ENCODE assay signal across 17 cellular contexts in genomic region chr2:201407265-201407664, GRCh38. TPM values are rescaled to one million over a fixed set of nuclear protein-coding genes. Genes with fewer than 3 reads are reported as not detected.
DNase-seq lines count a peak whose midpoint lies in the region; ATAC-seq and TF ChIP-seq lines count a peak whose summit lies in the region.
"Had no signal": no experiment of that assay in that cellular context is flagged by ENCODE, and none has a peak within 500 bp of the region (broad histone marks: within the 10 kb centered on the region; RNA-seq: fewer than 3 reads in every experiment).

No MANE protein-coding gene starts in this region.

- H3K27me3 Mint-ChIP-seq in brain, result no peaks in the 10 kb centered on the region
- H3K27me3 Mint-ChIP-seq: CD4-positive, alpha-beta memory T cell; progenitor cell of endocrine pancreas had no signal

- no peaks in the 10 kb centered on the region for H3K9me3 ChIP-seq in PC-3 (ENCODE audit: low read length)

- intact Hi-C loops in PC-3 (cut with micrococcal nuclease), result no loop called here

- H3K27ac Mint-ChIP-seq in brain, result peak overlapping the region in 3 of 5 experiments; percentile 63 to 92 (median 78)
- H3K27ac Mint-ChIP-seq: progenitor cell of endocrine pancreas had no signal

- H3K4me3 ChIP-seq in PC-3 (ENCODE audit: low read length), result no peak overlapping the region
- peak overlapping the region; percentile 45 for H3K4me3 ChIP-seq in retinal pigment epithelial cell (ENCODE audit: low read length)
- H3K4me3 ChIP-seq: PC-9 had no signal

- peaks cover 47% of the 10 kb centered on the region for H3K4me1 Mint-ChIP-seq in brain

- no peaks in the 10 kb centered on the region for H3K9me2 ChIP-seq in PC-3 (replicated peaks; ENCODE audit: low read length)

- H3K9ac ChIP-seq in PC-3 (ENCODE audit: low read length), result no peak overlapping the region

- H4K20me1 ChIP-seq in PC-3 (ENCODE audit: low read length), result no peaks in the 10 kb centered on the region

- peak overlapping the region in 3 of 5 experiments; percentile 19 to 79 (median 37) for H3K4me3 Mint-ChIP-seq in brain

- H3K4me1 ChIP-seq in PC-3 (ENCODE audit: insufficient read depth, low read length), result peaks cover 8% of the 10 kb centered on the region

- BruUV-seq in PC-3 (replicated peaks; lab: Mats Ljungman, UMichigan), result no TSS peak

- H3K36me3 ChIP-seq in PC-3 (ENCODE audit: low read depth, low read length), result no peaks in the 10 kb centered on the region

- H2AFZ ChIP-seq in PC-3 (ENCODE audit: low read length), result no peak overlapping the region

- no peaks in the 10 kb centered on the region for H3K9me3 Mint-ChIP-seq in brain
- H3K9me3 Mint-ChIP-seq: CD4-positive, alpha-beta memory T cell had no signal

- TF ChIP-seq CTCF in PC-3 (conservative IDR thresholded peaks at IDR 0.05; ENCODE audit: low read depth, low read length) (no peak), brain (conservative IDR thresholded peaks at IDR 0.05) (no peak), retinal pigment epithelial cell (conservative IDR thresholded peaks at IDR 0.05; ENCODE audit: low read depth, low read length) (no peak)

- CTCF ChIA-PET in PC-3 (lab: Charles Lee), result no interaction called here

- POLR2A ChIA-PET in PC-3 (lab: Charles Lee; ENCODE audit: unreplicated experiment), result no interaction called here

- no peaks in the 10 kb centered on the region for H3K27me3 ChIP-seq in PC-3 (ENCODE audit: low read length)

- H3K36me3 Mint-ChIP-seq in brain, result peaks cover 7% of the 10 kb centered on the region

- H3K79me2 ChIP-seq in PC-3 (ENCODE audit: low read length), result no peaks in the 10 kb centered on the region

- ATAC-seq in PC-3 (peak; percentile 50; the same call in 1 of the 2 replicates), GM19035 (IDR thresholded peaks at IDR 0.05; ENCODE audit: unreplicated experiment) (no peak), GM21381 (IDR thresholded peaks at IDR 0.05; ENCODE audit: unreplicated experiment) (no peak)

- peak; percentile 32 for DNase-seq in DMS 273 treated with DMSO at 0.1 percent for 48 hours (lab: John Stamatoyannopoulos, UW)
- no peak for DNase-seq in PC-3
- no peak for DNase-seq in retinal pigment epithelial cell (ENCODE audit: low read depth)
- no peak for DNase-seq in NCI-H2196 (lab: John Stamatoyannopoulos, UW; ENCODE audit: unreplicated experiment)
- DNase-seq in activated gamma-delta T cell (lab: John Stamatoyannopoulos, UW), result no peak
- DNase-seq: activated T-cell treated with anti-CD3 and anti-CD28 coated beads, Interleukin-2, amount 50 U/mL, for 1 hour; CD4-positive, alpha-beta memory T cell; midbrain; NCI-H2227 treated with DMSO at 0.1 percent for 48 hours; PC-9; stimulated activated CD4-positive, alpha-beta T cell treated with anti-CD3 and anti-CD28 coated beads, Interleukin-4, amount 100 ng/mL, for 1 hour; stimulated activated naive CD4-positive, alpha-beta T cell treated with Interleukin-2 at 50 U/mL for 16 hours had no signal

- no peak overlapping the region for H3K4me2 ChIP-seq in PC-3 (ENCODE audit: low read length)

- no peaks in the 10 kb centered on the region for H3F3A ChIP-seq in PC-3 (ENCODE audit: low read length, unreplicated experiment)

- H3K27ac ChIP-seq in PC-3 (ENCODE audit: low read length), result no peak overlapping the region

RNA-seq across cellular contexts. Expression of gene TRAK2, which starts 44.0 kb away (rescaled TPM):
- total RNA-seq in PC-3 (2014; rRNA removed), result 9.4 and 10.1 TPM in 2 replicates
- polyA plus RNA-seq in brain (ENCODE audit: insufficient read depth, low read depth, low replicate concordance), result 14.0 TPM

RNA-seq across cellular contexts. Expression of gene STRADB, which starts 44.3 kb away (rescaled TPM):
- 27.8 and 28.9 TPM in 2 replicates for total RNA-seq in PC-3 (2014; rRNA removed)
- polyA plus RNA-seq in brain (ENCODE audit: insufficient read depth, low read depth, low replicate concordance), result 14.2 TPM

RNA-seq across cellular contexts. Expression of gene FLACC1, which starts 50.1 kb away (rescaled TPM):
- 0.26 and 5.9 TPM in 2 replicates for total RNA-seq in PC-3 (2014; rRNA removed)
- not detected for polyA plus RNA-seq in brain (ENCODE audit: insufficient read depth, low read depth, low replicate concordance)
- total RNA-seq: epithelial cell of proximal tubule had no signal
